ENCODE assay signal across 19 cellular contexts in genomic region chrX:10008483-10009056, GRCh38. TPM values are rescaled to one million over a fixed set of nuclear protein-coding genes. Genes with fewer than 3 reads are reported as not detected.
DNase-seq lines count a peak whose midpoint lies in the region; ATAC-seq, FAIRE-seq and TF ChIP-seq lines count a peak whose summit lies in the region.
"Had no signal": no experiment of that assay in that cellular context is flagged by ENCODE, and none has a peak within 500 bp of the region (broad histone marks: within the 10 kb centered on the region; RNA-seq: fewer than 3 reads in every experiment).

No MANE protein-coding gene starts in this region.

- intact Hi-C loops in upper lobe of right lung (cut with DNase I), result no loop called here

- H3K4me1 ChIP-seq in astrocyte (ENCODE audit: insufficient read depth, low read length) (peaks cover 10% of the 10 kb centered on the region), upper lobe of right lung (peaks cover 13% of the 10 kb centered on the region)

- TF ChIP-seq CTCF in HFFc6 (IDR thresholded peaks at IDR 0.05) (no peak), astrocyte (IDR thresholded peaks at IDR 0.05; ENCODE audit: insufficient read depth, low read depth, low read length) (no peak), upper lobe of right lung (IDR thresholded peaks at IDR 0.05) (no peak)

- H3K27me3 Mint-ChIP-seq in HFFc6 (ENCODE audit: insufficient read depth) (peaks cover 4% of the 10 kb centered on the region), astrocyte (ENCODE audit: low read depth, unreplicated experiment) (no peaks in the 10 kb centered on the region)
- H3K27me3 Mint-ChIP-seq: CD4-positive, CD25-positive, alpha-beta regulatory T cell had no signal

- H3K4me3 Mint-ChIP-seq in HFFc6 (0 out of 2 replicates have a peak overlapping the region, but pooled peaks have one; percentile 34), astrocyte (ENCODE audit: unreplicated experiment) (no peak overlapping the region)
- H3K4me3 Mint-ChIP-seq: CD4-positive, CD25-positive, alpha-beta regulatory T cell; GM23338 had no signal

- no peaks in the 10 kb centered on the region for H4K20me1 ChIP-seq in astrocyte (ENCODE audit: insufficient read depth, low read length)

- H3K4me1 Mint-ChIP-seq in HFFc6 (ENCODE audit: low read depth) (peaks cover 83% of the 10 kb centered on the region), astrocyte (ENCODE audit: low read depth, unreplicated experiment) (peaks cover 16% of the 10 kb centered on the region)

- no peak overlapping the region for H2AFZ ChIP-seq in astrocyte (ENCODE audit: low read depth, low read length)
- H2AFZ ChIP-seq: GM23338 had no signal

- H3K9me3 ChIP-seq in astrocyte (ENCODE audit: insufficient read depth, low read depth, low read length) (no peaks in the 10 kb centered on the region), upper lobe of right lung (no peaks in the 10 kb centered on the region)
- H3K9me3 ChIP-seq: SJSA1 had no signal

- H3K27ac ChIP-seq in astrocyte (ENCODE audit: low read depth, low read length) (no peak overlapping the region), upper lobe of right lung (no peak overlapping the region)
- H3K27ac ChIP-seq: RWPE1, SJSA1 had no signal

- H3K4me2 ChIP-seq in astrocyte (ENCODE audit: low read length), result no peak overlapping the region
- H3K4me2 ChIP-seq: GM23338 had no signal

- H3K4me3 ChIP-seq in astrocyte (ENCODE audit: insufficient read depth, low read depth, low read length) (no peak overlapping the region), upper lobe of right lung (no peak overlapping the region)
- H3K4me3 ChIP-seq: GM23338, SJSA1 had no signal

- H3K27ac Mint-ChIP-seq in HFFc6 (peak overlapping the region; percentile 49), astrocyte (ENCODE audit: unreplicated experiment) (no peak overlapping the region)
- H3K27ac Mint-ChIP-seq: CD4-positive, CD25-positive, alpha-beta regulatory T cell; GM23338 had no signal

- H3K9me3 Mint-ChIP-seq in HFFc6 (no peaks in the 10 kb centered on the region), astrocyte (ENCODE audit: unreplicated experiment) (no peaks in the 10 kb centered on the region)
- H3K9me3 Mint-ChIP-seq: CD4-positive, CD25-positive, alpha-beta regulatory T cell had no signal

- H3K27me3 ChIP-seq in astrocyte (ENCODE audit: insufficient read depth, low read length) (no peaks in the 10 kb centered on the region), upper lobe of right lung (no peaks in the 10 kb centered on the region)
- H3K27me3 ChIP-seq: SJSA1 had no signal

- H3K9ac ChIP-seq in astrocyte (ENCODE audit: low read length), result no peak overlapping the region

- DNase-seq in Daoy (ENCODE audit: low read depth) (peak; percentile 15), HFFc6 (peak; percentile 31), astrocyte (ENCODE audit: low read depth) (peak; percentile 65), iris pigment epithelial cell (ENCODE audit: low read depth) (peak; percentile 68), NCI-H82 treated with DMSO at 0.1 percent for 48 hours (lab: John Stamatoyannopoulos, UW; ENCODE audit: unreplicated experiment) (no peak), amniotic stem cell (lab: John Stamatoyannopoulos, UW) (no peak), upper lobe of right lung (no peak)
- DNase-seq in stimulated activated naive CD4-positive, alpha-beta T cell (lab: John Stamatoyannopoulos, UW), result no peak
- DNase-seq: AML-193; Calu3; CD4-positive, CD25-positive, alpha-beta regulatory T cell; DMS79 treated with DMSO at 0.1 percent for 48 hours; NCI-H1436; NCI-H2029 treated with DMSO at 0.1 percent for 48 hours; NK-92 treated with Interleukin-12 subunit alpha and Interleukin-12 subunit beta, amount 100 ng/mL, for 24 hours; OCI-M1 had no signal

- FAIRE-seq in astrocyte (lab: Jason Lieb, UNC), result peak; percentile 86

- peaks cover 7% of the 10 kb centered on the region; the same call in 1 of the 2 replicates for H3K36me3 Mint-ChIP-seq in HFFc6 (ENCODE audit: low read depth)
- no peaks in the 10 kb centered on the region for H3K36me3 Mint-ChIP-seq in astrocyte (ENCODE audit: low read depth, unreplicated experiment)
- H3K36me3 Mint-ChIP-seq: CD4-positive, CD25-positive, alpha-beta regulatory T cell had no signal

- ATAC-seq in upper lobe of right lung, result no peak
- ATAC-seq: GM23338 had no signal

- no peaks in the 10 kb centered on the region for H3K36me3 ChIP-seq in astrocyte (ENCODE audit: insufficient read depth, low read length)
- no peaks in the 10 kb centered on the region for H3K36me3 ChIP-seq in upper lobe of right lung
- H3K36me3 ChIP-seq: SJSA1 had no signal

- no peaks in the 10 kb centered on the region for H3K79me2 ChIP-seq in astrocyte (ENCODE audit: insufficient read depth, low read length)

RNA-seq across cellular contexts. Expression of gene CLDN34, which starts 41.4 kb away (rescaled TPM):
- total RNA-seq in Daoy (2014; rRNA removed; shearing (Covaris generic)), result not detected in 2 replicates
- not detected for total RNA-seq in HFFc6 (2021; fragmentation: NEBNext Ultra II Directional; extraction: Animal tissue kit (Norgen Biotek cat#: 25700))
- total RNA-seq in astrocyte (0.36 TPM in 1 of 2 replicates, not detected in the other), upper lobe of right lung (0.55 TPM)
- total RNA-seq: CD4-positive, CD25-positive, alpha-beta regulatory T cell; GM23338; SJSA1 had no signal

Comparison
In these comparisons a context has a peak if more than half of its experiments do, and no peak if none do; other contexts are left out.
1. DNase-seq: peak in Daoy (single experiment), HFFc6 (single experiment), astrocyte (single experiment) and iris pigment epithelial cell (single experiment); none in NCI-H82 treated with DMSO at 0.1 percent for 48 hours (single experiment), amniotic stem cell (single experiment), stimulated activated naive CD4-positive, alpha-beta T cell (0 of 6) and upper lobe of right lung (single experiment).